Comparison of ENCODE assay signal across 27 cellular contexts in the genomic region with DNA sequence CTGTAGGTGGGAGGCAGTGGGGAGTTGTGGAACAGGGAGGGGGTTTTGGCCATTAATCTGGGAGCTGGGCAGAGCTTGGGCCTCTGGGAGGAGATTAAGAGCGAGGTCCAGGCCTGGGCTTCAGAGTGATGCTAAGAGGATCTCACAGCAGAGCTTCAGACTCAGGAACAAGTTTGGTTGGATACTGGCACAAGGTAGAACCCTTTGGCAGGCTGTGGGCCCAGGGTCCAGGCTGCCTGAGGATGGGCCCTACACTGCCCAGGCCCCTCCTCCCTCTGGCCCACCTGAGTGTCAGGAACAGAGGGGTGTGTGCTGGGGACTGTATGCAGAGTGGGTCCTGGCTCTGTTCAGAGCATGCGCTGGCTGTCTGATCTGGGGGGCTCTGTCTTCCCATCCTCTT.
"Had no signal": no experiment of that assay in that cellular context is flagged by ENCODE, and none has a peak within 500 bp of the region (broad histone marks: within the 10 kb centered on the region; RNA-seq: fewer than 3 reads in every experiment).

No MANE protein-coding gene starts in this region.

- H3K4me2 ChIP-seq: neural progenitor cell, smooth muscle cell had no signal

- H3K36me3 ChIP-seq: esophagus muscularis mucosa, left lung, neural progenitor cell, pancreas, suprapubic skin, thyroid gland had no signal

- H3K27me3 ChIP-seq: dorsolateral prefrontal cortex, esophagus muscularis mucosa, left lung, neural progenitor cell, pancreas, suprapubic skin, thyroid gland had no signal

- H3K4me1 ChIP-seq: foreskin keratinocyte, left lung, neural progenitor cell, pancreas, thyroid gland had no signal

- H3K4me3 ChIP-seq: dorsolateral prefrontal cortex, esophagus muscularis mucosa, left lung, mucosa of descending colon, neural progenitor cell, pancreas, smooth muscle cell, suprapubic skin, thyroid gland had no signal

- H3K27ac ChIP-seq: dorsolateral prefrontal cortex, esophagus muscularis mucosa, foreskin keratinocyte, left lung, neural progenitor cell, pancreas, suprapubic skin, thyroid gland had no signal

- DNase-seq: caudate nucleus; cerebellar nuclear complex; dorsolateral prefrontal cortex; effector CD8-positive, alpha-beta T cell; foreskin keratinocyte; kidney; left lung; mesenchymal stem cell; mucosa of descending colon; naive B cell; nucleus accumbens; pancreas; stimulated activated CD4-positive, alpha-beta T cell treated with anti-CD3 and anti-CD28 coated beads, Interleukin-12 subunit alpha, Interleukin-12 subunit beta, amount 100 ng/mL, for 4 hours; stimulated activated CD4-positive, alpha-beta T cell treated with anti-CD3 and anti-CD28 coated beads, Interleukin-1b, Interleukin-23, amount 100 ng/mL, for 48 hours; stimulated activated CD4-positive, alpha-beta T cell treated with anti-CD3 and anti-CD28 coated beads, Interleukin-4, amount 100 ng/mL, for 1 hour; stimulated activated CD8-positive, alpha-beta memory T cell treated with anti-CD3 and anti-CD28 coated beads, Interleukin-4, amount 100 ng/mL, for 48 hours; stimulated activated naive CD4-positive, alpha-beta T cell; stimulated activated naive CD8-positive, alpha-beta T cell treated with anti-CD3 and anti-CD28 coated beads, Interleukin-15, amount 100 ng/mL, for 72 hours; thyroid gland had no signal

- H3K36me3 Mint-ChIP-seq: mesothelial cell of epicardium, naive B cell, neural progenitor cell, type B pancreatic cell had no signal

- H3K9me3 Mint-ChIP-seq: mesothelial cell of epicardium; nephron; stimulated activated naive CD8-positive, alpha-beta T cell treated with anti-CD3 and anti-CD28 coated beads, Interleukin-15, amount 100 ng/mL, for 72 hours; type B pancreatic cell had no signal

- H3K27ac Mint-ChIP-seq: mesothelial cell of epicardium; nephron; neural progenitor cell; stimulated activated naive CD8-positive, alpha-beta T cell treated with anti-CD3 and anti-CD28 coated beads, Interleukin-15, amount 100 ng/mL, for 72 hours; type B pancreatic cell had no signal

- H3K9ac ChIP-seq: neural progenitor cell had no signal

- H3K4me3 Mint-ChIP-seq: mesothelial cell of epicardium; naive B cell; nephron; stimulated activated naive CD8-positive, alpha-beta T cell treated with anti-CD3 and anti-CD28 coated beads, Interleukin-15, amount 100 ng/mL, for 72 hours; type B pancreatic cell had no signal

- H2AFZ ChIP-seq: neural progenitor cell had no signal

- ATAC-seq: foreskin keratinocyte; left lung; mucosa of descending colon; pancreas; sciatic nerve; stimulated activated naive CD8-positive, alpha-beta T cell treated with anti-CD3 and anti-CD28 coated beads, Interleukin-15, amount 100 ng/mL, for 72 hours had no signal

- H3K9me3 ChIP-seq: esophagus muscularis mucosa, left lung, mucosa of descending colon, pancreas, suprapubic skin, thyroid gland had no signal

- H3K4me1 Mint-ChIP-seq: naive B cell; neural progenitor cell; stimulated activated naive CD8-positive, alpha-beta T cell treated with anti-CD3 and anti-CD28 coated beads, Interleukin-15, amount 100 ng/mL, for 72 hours had no signal
